In genomic region chr10:119526606-119527592, GRCh38 we compare ENCODE assay signal across 11 cellular contexts. TPM values are rescaled to one million over a fixed set of nuclear protein-coding genes. Genes with fewer than 3 reads are reported as not detected.
DNase-seq lines count a peak whose midpoint lies in the region; ATAC-seq, FAIRE-seq and TF ChIP-seq lines count a peak whose summit lies in the region.
"Had no signal": no experiment of that assay in that cellular context is flagged by ENCODE, and none has a peak within 500 bp of the region (broad histone marks: within the 10 kb centered on the region; RNA-seq: fewer than 3 reads in every experiment).

No MANE protein-coding gene starts in this region.

- H3K27me3 Mint-ChIP-seq in activated T-helper 1 cell treated with anti-CD3 and anti-CD28 coated beads, Interleukin-12 subunit alpha, Interleukin-12 subunit beta, Interleukin-2, Interleukin-4 antibody, amounts not matched to agents 30 ng/mL and 10 ng/mL and 1 ng/mL, durations not matched to agents 14 hours and 24 hours and 36 hours (ENCODE audit: insufficient read depth): no peaks in the 10 kb centered on the region

- no peak overlapping the region for H3K14ac ChIP-seq in H1 (ENCODE audit: insufficient read length)

- no peaks in the 10 kb centered on the region for H3K79me2 ChIP-seq in H1 (ENCODE audit: control insufficient read depth in 1 of 2, insufficient read depth in 2 of 2, low read length in 2 of 2)

- H2BK12ac ChIP-seq in H1 (ENCODE audit: low read depth, low read length): no peak overlapping the region

- H3K4me2 ChIP-seq in H1 (ENCODE audit: insufficient read depth in 1 of 2, low read depth in 2 of 2, low read length in 2 of 2): no peak overlapping the region

- H3K36me3 ChIP-seq in H1 (ENCODE audit: control insufficient read depth in 2 of 4, insufficient read depth in 4 of 4, low read length in 3 of 4) (no peaks in the 10 kb centered on the region), thyroid gland (no peaks in the 10 kb centered on the region)

- no peak overlapping the region; the same call in 1 of the 2 replicates for H4K8ac ChIP-seq in H1 (ENCODE audit: extremely low read depth, insufficient read depth, low read length)

- H3K56ac ChIP-seq in H1 (replicated peaks; ENCODE audit: insufficient read length, low read depth, low read length): no peak overlapping the region

- no peaks in the 10 kb centered on the region for H4K20me1 ChIP-seq in H1 (replicated peaks in 1 of 2; ENCODE audit: control insufficient read depth in 1 of 2, insufficient read depth in 2 of 2, low read length in 2 of 2)

- no peak overlapping the region for H2BK15ac ChIP-seq in H1 (ENCODE audit: low read length)

- H3K23ac ChIP-seq in H1 (ENCODE audit: insufficient read length): no peak overlapping the region

- H3K27ac Mint-ChIP-seq in activated T-helper 1 cell treated with anti-CD3 and anti-CD28 coated beads, Interleukin-12 subunit alpha, Interleukin-12 subunit beta, Interleukin-2, Interleukin-4 antibody, amounts not matched to agents 30 ng/mL and 10 ng/mL and 1 ng/mL, durations not matched to agents 14 hours and 24 hours and 36 hours: no peak overlapping the region
- H3K27ac Mint-ChIP-seq: activated T-helper 2 cell treated with anti-CD3 and anti-CD28 coated beads, Interferon-gamma antibody, Interleukin-2, Interleukin-4, amounts not matched to agents 10 μg/mL and 5 μg/mL and 100 μg/mL, durations not matched to agents 14 hours and 24 hours and 36 hours had no signal

- WGBS in H1 (ENCODE audit: extremely low coverage in 1 of 2, insufficient coverage in 1 of 2, insufficient read length in 1 of 2, insufficient replicate concordance in 2 of 2, low coverage in 1 of 2, low lambda C conversion rate in 2 of 2, missing lambda C conversion rate in 1 of 2), 2 experiments: 80% methylated on average over 18 of the region's 18 CpGs; no CpG with 5 or more reads in 1 of the 2 experiments
- 61 to 64% methylated on average over 18 of the region's 18 CpGs for WGBS in thyroid gland, 2 donors

- H3K9me3 ChIP-seq in H1 (ENCODE audit: insufficient read depth in 2 of 2, low read depth in 1 of 2, low read length in 1 of 2) (no peaks in the 10 kb centered on the region), thyroid gland (no peaks in the 10 kb centered on the region)
- H3K9me3 ChIP-seq: thoracic aorta had no signal

- no peak overlapping the region for H3K27ac ChIP-seq in H1 (ENCODE audit: low read depth, low read length)
- H3K27ac ChIP-seq in thyroid gland: peak overlapping the region; percentile 47 to 81 (median 52)
- H3K27ac ChIP-seq: thoracic aorta had no signal

- no peak overlapping the region for H4K5ac ChIP-seq in H1 (ENCODE audit: insufficient read length, low read depth, low read length)

- no peaks in the 10 kb centered on the region for H3K79me1 ChIP-seq in H1 (ENCODE audit: low read depth, low read length)

- H3K4ac ChIP-seq in H1 (replicated peaks; ENCODE audit: insufficient read length, low read depth, low read length): no peak overlapping the region

- CTCF ChIA-PET in H1 (lab: Charles Lee; ENCODE audit: partially characterized antibody): interaction anchor here (0.5 to 1.5 kb wide), 9 partner anchors 9 to 549 kb away, joined by 3 to 6 read pairs (median 3); no protein-coding TSS in a partner anchor

- no peak overlapping the region for H3K4me3 ChIP-seq in H1 (ENCODE audit: extremely low read depth in 1 of 4, insufficient read depth in 2 of 4, low read depth in 3 of 4, low read length in 4 of 4)
- no peak overlapping the region for H3K4me3 ChIP-seq in thyroid gland (replicated peaks in 1 of 3)
- H3K4me3 ChIP-seq: thoracic aorta had no signal

- intact Hi-C loops in cardiac septum (cut with DNase I): no loop called here
- intact Hi-C loops in left ventricle myocardium superior (cut with micrococcal nuclease): no loop called here
- intact Hi-C loops in thyroid gland (cut with DNase I): no loop called here
- intact Hi-C loops in activated T-helper 1 cell treated with anti-CD3 and anti-CD28 coated beads, Interleukin-12 subunit alpha, Interleukin-12 subunit beta, Interleukin-2, Interleukin-4 antibody, amounts not matched to agents 30 ng/mL and 10 ng/mL and 1 ng/mL, durations not matched to agents 14 hours and 24 hours and 36 hours (cut with micrococcal nuclease): no loop called here

- TF ChIP-seq POLR2A in H1 (IDR thresholded peaks at IDR 0.05; ENCODE audit: control extremely low read depth in 1 of 2, low read depth in 2 of 2, low read length in 2 of 2) (no peak), thyroid gland (IDR thresholded peaks at IDR 0.05) (no peak)

- H3K18ac ChIP-seq in H1 (ENCODE audit: extremely low read depth, low read length): no peak overlapping the region

- H3K9me3 Mint-ChIP-seq in activated T-helper 1 cell treated with anti-CD3 and anti-CD28 coated beads, Interleukin-12 subunit alpha, Interleukin-12 subunit beta, Interleukin-2, Interleukin-4 antibody, amounts not matched to agents 30 ng/mL and 10 ng/mL and 1 ng/mL, durations not matched to agents 14 hours and 24 hours and 36 hours: no peaks in the 10 kb centered on the region
- H3K9me3 Mint-ChIP-seq: activated T-helper 2 cell treated with anti-CD3 and anti-CD28 coated beads, Interferon-gamma antibody, Interleukin-2, Interleukin-4, amounts not matched to agents 10 μg/mL and 5 μg/mL and 100 μg/mL, durations not matched to agents 14 hours and 24 hours and 36 hours had no signal

- no peak overlapping the region for H2BK5ac ChIP-seq in H1 (ENCODE audit: low read depth, low read length)

- H3K23me2 ChIP-seq in H1 (ENCODE audit: low read depth, low read length): no peaks in the 10 kb centered on the region

- peak; percentile 33 to 63 (median 46); a peak in 3 of 4 replicates for TF ChIP-seq CTCF in H1 (IDR thresholded peaks at IDR 0.05; ENCODE audit: control extremely low read depth in 1 of 3, insufficient read depth in 1 of 3, low read depth in 1 of 3, low read length in 3 of 3)
- TF ChIP-seq CTCF in thyroid gland (IDR thresholded peaks at IDR 0.05): peak in 2 of 6 experiments; percentile 0 to 7

- no peak overlapping the region; a peak in 1 of 7 replicates for H3K9ac ChIP-seq in H1 (replicated peaks in 1 of 4; ENCODE audit: extremely low read depth in 1 of 4, low read depth in 3 of 4, low read length in 3 of 4)

- H2AK5ac ChIP-seq in H1 (ENCODE audit: low read depth, low read length): no peak overlapping the region

- H3K36me3 Mint-ChIP-seq in activated T-helper 1 cell treated with anti-CD3 and anti-CD28 coated beads, Interleukin-12 subunit alpha, Interleukin-12 subunit beta, Interleukin-2, Interleukin-4 antibody, amounts not matched to agents 30 ng/mL and 10 ng/mL and 1 ng/mL, durations not matched to agents 14 hours and 24 hours and 36 hours (ENCODE audit: low read depth): peaks cover 59% of the 10 kb centered on the region

- no peaks in the 10 kb centered on the region for H3K27me3 ChIP-seq in H1 (replicated peaks in 1 of 4; ENCODE audit: control insufficient read depth in 3 of 4, extremely low read depth in 1 of 4, insufficient read depth in 3 of 4, low read length in 3 of 4)
- H3K27me3 ChIP-seq in thyroid gland: no peaks in the 10 kb centered on the region

- no peak for TF ChIP-seq EP300 in H1 (IDR thresholded peaks at IDR 0.05; ENCODE audit: borderline replicate concordance in 1 of 2, low read depth in 2 of 2, low read length in 2 of 2)

- no peak overlapping the region for H4K91ac ChIP-seq in H1 (replicated peaks; ENCODE audit: insufficient read length, low read length)

- H3K4me1 ChIP-seq in H1 (replicated peaks in 1 of 4; ENCODE audit: control insufficient read depth in 3 of 4, insufficient read depth in 4 of 4, low read length in 3 of 4) (no peaks in the 10 kb centered on the region; a peak in 1 of 7 replicates), thyroid gland (peaks cover 28 to 40% of the 10 kb centered on the region in 2 donors)

- H2AFZ ChIP-seq in H1 (ENCODE audit: low read length): no peak overlapping the region

- H2BK120ac ChIP-seq in H1 (replicated peaks; ENCODE audit: low read depth, low read length): no peak overlapping the region

- H3K4me3 Mint-ChIP-seq in activated T-helper 1 cell treated with anti-CD3 and anti-CD28 coated beads, Interleukin-12 subunit alpha, Interleukin-12 subunit beta, Interleukin-2, Interleukin-4 antibody, amounts not matched to agents 30 ng/mL and 10 ng/mL and 1 ng/mL, durations not matched to agents 14 hours and 24 hours and 36 hours: no peak overlapping the region

- FAIRE-seq in H1 (lab: Jason Lieb, UNC): no peak

- ATAC-seq in left ventricle myocardium superior (no peak), GM21423 (IDR thresholded peaks at IDR 0.05; ENCODE audit: unreplicated experiment) (no peak)

- no peak overlapping the region for H2BK20ac ChIP-seq in H1 (ENCODE audit: low read length)

- TF ChIP-seq RAD21 in H1 (IDR thresholded peaks at IDR 0.05 in 1 of 2, conservative IDR thresholded peaks at IDR 0.05 in 1 of 2; ENCODE audit: low read depth in 2 of 2, low read length in 2 of 2): peak in 1 of 2 experiments; percentile 30; a peak in 2 of 4 replicates

- POLR2A ChIA-PET in H1 (lab: Charles Lee; ENCODE audit: partially characterized antibody): interaction anchor here (1.7 kb wide), 1 partner anchor 348 kb away, joined by 3 read pairs; no protein-coding TSS in a partner anchor

- H3K4me1 Mint-ChIP-seq in activated T-helper 1 cell treated with anti-CD3 and anti-CD28 coated beads, Interleukin-12 subunit alpha, Interleukin-12 subunit beta, Interleukin-2, Interleukin-4 antibody, amounts not matched to agents 30 ng/mL and 10 ng/mL and 1 ng/mL, durations not matched to agents 14 hours and 24 hours and 36 hours (ENCODE audit: low read depth): peaks cover 16% of the 10 kb centered on the region

- DNase-seq in cardiac septum (ENCODE audit: low spot score) (peak; percentile 67), left ventricle myocardium superior (no peak), NCI-H69 (lab: John Stamatoyannopoulos, UW) (peak; percentile 23), H1 (ENCODE audit: low read depth in 1 of 2, low spot score in 2 of 2) (no peak), thyroid gland (peak in 1 of 2 donors; percentile 32), NCI-H1417 (lab: John Stamatoyannopoulos, UW) (no peak)
- no peak for DNase-seq in activated T-helper 1 cell treated with anti-CD3 and anti-CD28 coated beads, Interleukin-12 subunit alpha, Interleukin-12 subunit beta, Interleukin-2, Interleukin-4 antibody, amounts not matched to agents 30 ng/mL and 10 ng/mL and 1 ng/mL, durations not matched to agents 14 hours and 24 hours and 36 hours (ENCODE audit: low spot score)
- DNase-seq: dermis blood vessel endothelial cell had no signal

RNA-seq across cellular contexts. Expression of gene RGS10, which starts 15.6 kb away (rescaled TPM):
- total RNA-seq in cardiac septum (3.2 TPM), left ventricle myocardium superior (7.0 TPM), thyroid gland (10 to 100 TPM; 21.4 to 97.6 (median 35.5) TPM)
- 12.2 and 13.1 TPM in 2 replicates for total RNA-seq in H1 (2021; fragmentation: NEBNext Ultra II Directional; extraction: Animal tissue kit (Norgen Biotek cat#: 25700))
- polyA plus RNA-seq in H1 (2011; rRNA removed): 4.2 and 5.5 TPM in 2 replicates
- polyA plus RNA-seq in H1 (2011; cell fraction: cytosol; rRNA removed): 10.4 TPM
- polyA plus RNA-seq in H1 (2011; cell fraction: nucleus; rRNA removed): 2.8 TPM
- 10.7 to 16.2 TPM (median 13.3 TPM) in 4 replicates for polyA plus RNA-seq in H1 (2012, experiment 1 of 2)
- 14.8 TPM for polyA plus RNA-seq in H1 (2012, experiment 2 of 2)
- 23.2 TPM for polyA plus RNA-seq in H1 (2013, experiment 1 of 2)
- polyA plus RNA-seq in H1 (2013, experiment 2 of 2): 23.5 TPM
- polyA minus RNA-seq in H1 (2011; rRNA and poly(A)+ RNA removed): 2.7 and 2.8 TPM in 2 replicates
- polyA minus RNA-seq in H1 (2011; cell fraction: cytosol; rRNA and poly(A)+ RNA removed): 8.9 TPM
- polyA minus RNA-seq in H1 (2011; cell fraction: nucleus; rRNA and poly(A)+ RNA removed): 2.0 TPM
- 142 and 150 TPM in 2 replicates for total RNA-seq in activated T-helper 1 cell treated with anti-CD3 and anti-CD28 coated beads, Interleukin-12 subunit alpha, Interleukin-12 subunit beta, Interleukin-2, Interleukin-4 antibody, amounts not matched to agents 30 ng/mL and 10 ng/mL and 1 ng/mL, durations not matched to agents 14 hours and 24 hours and 36 hours

Comparison
In these comparisons a context has a peak if more than half of its experiments do, and no peak if none do; other contexts are left out.
1. DNase-seq: peak in cardiac septum (single experiment) and NCI-H69 (single experiment); none in left ventricle myocardium superior (single experiment), H1 (0 of 2), activated T-helper 1 cell treated with anti-CD3 and anti-CD28 coated beads, Interleukin-12 subunit alpha, Interleukin-12 subunit beta, Interleukin-2, Interleukin-4 antibody, amounts not matched to agents 30 ng/mL and 10 ng/mL and 1 ng/mL, durations not matched to agents 14 hours and 24 hours and 36 hours (single experiment) and NCI-H1417 (0 of 3).